In the genomic region with DNA sequence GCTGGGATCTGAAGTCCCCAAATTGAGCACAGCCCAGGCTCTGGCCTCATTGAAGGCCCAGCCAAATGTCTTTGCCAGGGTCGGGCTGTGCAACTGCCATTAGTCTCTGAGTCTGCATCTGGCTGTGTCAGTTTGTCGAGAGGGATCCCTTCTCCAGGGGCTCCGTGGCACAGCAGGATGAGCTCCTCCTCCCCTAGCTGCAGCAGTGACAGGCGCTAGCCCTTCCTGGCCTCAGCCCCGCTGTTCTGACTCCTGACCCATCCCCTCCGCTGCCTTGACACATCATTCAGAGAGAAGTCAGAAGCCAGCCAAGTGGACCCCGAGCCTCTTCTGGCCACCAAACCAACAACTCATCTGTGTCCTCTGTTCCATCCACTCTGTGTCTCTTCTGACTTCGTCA, we compare ENCODE assay signal across 29 cellular contexts.
"Had no signal": no experiment of that assay in that cellular context is flagged by ENCODE, and none has a peak within 500 bp of the region (broad histone marks: within the 10 kb centered on the region; RNA-seq: fewer than 3 reads in every experiment).

No MANE protein-coding gene starts in this region.

- DNase-seq: hippocampal formation; kidney; left colon; mesendoderm; midbrain; mucosa of descending colon; naive thymus-derived CD4-positive, alpha-beta T cell; occipital lobe; ovary; right lobe of liver; stimulated activated CD4-positive, alpha-beta T cell treated with anti-CD3 and anti-CD28 coated beads, Interleukin-12 subunit alpha, Interleukin-12 subunit beta, amount 100 ng/mL, for 4 hours; stimulated activated CD4-positive, alpha-beta T cell treated with anti-CD3 and anti-CD28 coated beads, Interleukin-15, amount 100 ng/mL, for 24 hours; stimulated activated CD4-positive, alpha-beta T cell treated with anti-CD3 and anti-CD28 coated beads, Interleukin-2, amount 100 ng/mL, for 24 hours; stimulated activated CD4-positive, alpha-beta T cell treated with anti-CD3 and anti-CD28 coated beads, Interleukin-4, amount 100 ng/mL, for 1 hour; stimulated activated naive B cell treated with anti-CD40 and anti-IgM and Interleukin-4, amounts not matched to agents 10 μg/mL and 1 μg/mL and 100 μg/mL, for 72 hours; stimulated activated naive CD8-positive, alpha-beta T cell treated with anti-CD3 and anti-CD28 coated beads, Interleukin-15, Interleukin-2, amounts not matched to agents 100 U/mL and 50 U/mL, for 24 hours; stomach; testis; thyroid gland; transverse colon; upper lobe of left lung had no signal

- H3K4me1 Mint-ChIP-seq: naive thymus-derived CD4-positive, alpha-beta T cell; stimulated activated naive B cell treated with anti-CD40 and anti-IgM and Interleukin-4, amounts not matched to agents 10 μg/mL and 1 μg/mL and 100 μg/mL, for 72 hours had no signal

- H3K36me3 ChIP-seq: ovary, right atrium auricular region, right lobe of liver, thyroid gland, transverse colon had no signal

- H3K9me3 ChIP-seq: left lung, mucosa of descending colon, neutrophil, ovary, right atrium auricular region, right lobe of liver, stomach, testis, thyroid gland, transverse colon, upper lobe of left lung had no signal

- H3K9me3 Mint-ChIP-seq: naive thymus-derived CD4-positive, alpha-beta T cell; natural killer cell treated with Interleukin-12 subunit alpha and Interleukin-12 subunit beta and Interleukin-15 and Interleukin-18, amount 100 ng/mL, for 72 hours; neural crest cell; stimulated activated naive B cell treated with anti-CD40 and anti-IgM and Interleukin-4, amounts not matched to agents 10 μg/mL and 1 μg/mL and 100 μg/mL, for 72 hours had no signal

- H3K36me3 Mint-ChIP-seq: naive thymus-derived CD4-positive, alpha-beta T cell; natural killer cell treated with Interleukin-12 subunit alpha and Interleukin-12 subunit beta and Interleukin-15 and Interleukin-18, amount 100 ng/mL, for 72 hours; stimulated activated naive B cell treated with anti-CD40 and anti-IgM and Interleukin-4, amounts not matched to agents 10 μg/mL and 1 μg/mL and 100 μg/mL, for 72 hours had no signal

- H3K4me2 ChIP-seq: smooth muscle cell had no signal

- H3K27me3 Mint-ChIP-seq: naive thymus-derived CD4-positive, alpha-beta T cell; natural killer cell treated with Interleukin-12 subunit alpha and Interleukin-12 subunit beta and Interleukin-15 and Interleukin-18, amount 100 ng/mL, for 72 hours; progenitor cell of endocrine pancreas; stimulated activated naive B cell treated with anti-CD40 and anti-IgM and Interleukin-4, amounts not matched to agents 10 μg/mL and 1 μg/mL and 100 μg/mL, for 72 hours had no signal

- H3K27ac Mint-ChIP-seq: naive thymus-derived CD4-positive, alpha-beta T cell; natural killer cell treated with Interleukin-12 subunit alpha and Interleukin-12 subunit beta and Interleukin-15 and Interleukin-18, amount 100 ng/mL, for 72 hours; progenitor cell of endocrine pancreas; stimulated activated naive B cell treated with anti-CD40 and anti-IgM and Interleukin-4, amounts not matched to agents 10 μg/mL and 1 μg/mL and 100 μg/mL, for 72 hours had no signal

- H3K27me3 ChIP-seq: left lung, neutrophil, ovary, right atrium auricular region, right lobe of liver, stomach, testis, thyroid gland, transverse colon, upper lobe of left lung had no signal

- H3K27ac ChIP-seq: left lung, neutrophil, ovary, right atrium auricular region, right lobe of liver, stomach, testis, thyroid gland, transverse colon, upper lobe of left lung had no signal

- H3K4me3 ChIP-seq: left lung, lung, mucosa of descending colon, ovary, right atrium auricular region, right lobe of liver, smooth muscle cell, stomach, testis, thyroid gland, transverse colon, upper lobe of left lung had no signal

- ATAC-seq: left colon; left lung; mucosa of descending colon; naive thymus-derived CD4-positive, alpha-beta T cell; natural killer cell treated with Interleukin-12 subunit alpha and Interleukin-12 subunit beta and Interleukin-15 and Interleukin-18, amount 100 ng/mL, for 72 hours; right lobe of liver; stimulated activated naive B cell treated with anti-CD40 and anti-IgM and Interleukin-4, amounts not matched to agents 10 μg/mL and 1 μg/mL and 100 μg/mL, for 72 hours; stimulated activated naive CD8-positive, alpha-beta T cell treated with anti-CD3 and anti-CD28 coated beads, Interleukin-15, Interleukin-2, amounts not matched to agents 100 U/mL and 50 U/mL, for 24 hours had no signal

- H3K4me3 Mint-ChIP-seq: naive thymus-derived CD4-positive, alpha-beta T cell; natural killer cell treated with Interleukin-12 subunit alpha and Interleukin-12 subunit beta and Interleukin-15 and Interleukin-18, amount 100 ng/mL, for 72 hours; neural crest cell; stimulated activated naive B cell treated with anti-CD40 and anti-IgM and Interleukin-4, amounts not matched to agents 10 μg/mL and 1 μg/mL and 100 μg/mL, for 72 hours had no signal

- H3K4me1 ChIP-seq: left lung, right lobe of liver, testis, thyroid gland, transverse colon, upper lobe of left lung had no signal
